Comparison of ENCODE assay signal across 21 cellular contexts in genomic region chr10:119420950-119421875, GRCh38.
DNase-seq lines count a peak whose midpoint lies in the region; ATAC-seq, FAIRE-seq and TF ChIP-seq lines count a peak whose summit lies in the region.
"Had no signal": no experiment of that assay in that cellular context is flagged by ENCODE, and none has a peak within 500 bp of the region (broad histone marks: within the 10 kb centered on the region; RNA-seq: fewer than 3 reads in every experiment).

No MANE protein-coding gene starts in this region.

- WGBS in SK-N-SH (ENCODE audit: low lambda C conversion rate): 87% methylated on average over 12 of the region's 13 CpGs
- 68% methylated on average over 8 of the region's 13 CpGs for WGBS in esophagus muscularis mucosa

- H3K4me1 ChIP-seq in SK-N-SH (ENCODE audit: control insufficient read depth in 1 of 2, insufficient read depth in 2 of 2, low read depth in 1 of 2, low read length in 1 of 2) (peaks cover 0 to 44% of the 10 kb centered on the region in 2 experiments; a peak in 1 of 4 replicates), esophagus muscularis mucosa (peaks cover 17 to 33% (median 25%) of the 10 kb centered on the region in 4 donors), neural progenitor cell (peaks cover 17% of the 10 kb centered on the region), vagina (peaks cover 19% of the 10 kb centered on the region)
- H3K4me1 ChIP-seq: right lobe of liver had no signal

- FAIRE-seq in GM12891 (lab: Jason Lieb, UNC): no peak

- H3K27ac Mint-ChIP-seq in neural progenitor cell: peak overlapping the region; percentile 9
- H3K27ac Mint-ChIP-seq: activated CD4-positive, alpha-beta T cell treated with anti-CD3 and anti-CD28 coated beads for 36 hours; activated CD8-positive, alpha-beta memory T cell treated with anti-CD3 and anti-CD28 coated beads, Interleukin-2, amount 10 ng/mL, durations not matched to agents 7 days and 5 days had no signal

- H3K27ac ChIP-seq in SK-N-SH (ENCODE audit: low read depth in 2 of 2, low read length in 1 of 2) (peak overlapping the region in 1 of 2 experiments; percentile 53; a peak in 2 of 4 replicates), esophagus muscularis mucosa (replicated peaks in 1 of 4) (peak overlapping the region; percentile 7 to 60 (median 32)), neural progenitor cell (no peak overlapping the region), vagina (peak overlapping the region; percentile 61)
- H3K27ac ChIP-seq: neutrophil, right lobe of liver had no signal

- peak overlapping the region; percentile 10; the same call in 1 of the 2 replicates for H3K4me2 ChIP-seq in SK-N-SH
- peak overlapping the region; percentile 37 for H3K4me2 ChIP-seq in neural progenitor cell

- H3K4me1 Mint-ChIP-seq in neural progenitor cell: peaks cover 44% of the 10 kb centered on the region
- H3K4me1 Mint-ChIP-seq: activated CD4-positive, alpha-beta T cell treated with anti-CD3 and anti-CD28 coated beads for 36 hours; activated CD8-positive, alpha-beta memory T cell treated with anti-CD3 and anti-CD28 coated beads, Interleukin-2, amount 10 ng/mL, durations not matched to agents 7 days and 5 days; central memory CD8-positive, alpha-beta T cell had no signal

- no peaks in the 10 kb centered on the region for H3K36me3 ChIP-seq in SK-N-SH (replicated peaks in 1 of 2; ENCODE audit: control insufficient read depth in 1 of 2, insufficient read depth in 2 of 2, low read length in 1 of 2)
- H3K36me3 ChIP-seq in esophagus muscularis mucosa: peaks cover 9 to 37% (median 27%) of the 10 kb centered on the region in 4 donors
- no peaks in the 10 kb centered on the region for H3K36me3 ChIP-seq in neural progenitor cell
- H3K36me3 ChIP-seq in vagina: peaks cover 0 to 7% of the 10 kb centered on the region in 2 donors
- H3K36me3 ChIP-seq: BE2C, HAP-1, right lobe of liver had no signal

- H3K9me3 ChIP-seq in SK-N-SH (no peaks in the 10 kb centered on the region), esophagus muscularis mucosa (no peaks in the 10 kb centered on the region), neural progenitor cell (ENCODE audit: low read depth) (no peaks in the 10 kb centered on the region), vagina (no peaks in the 10 kb centered on the region)
- H3K9me3 ChIP-seq: BE2C, HAP-1, neutrophil, right lobe of liver had no signal

- no peak overlapping the region for H2AFZ ChIP-seq in SK-N-SH (ENCODE audit: low read depth)
- no peak overlapping the region for H2AFZ ChIP-seq in neural progenitor cell (replicated peaks)

- CTCF ChIA-PET in SK-N-SH (lab: Yijun Ruan, JAX): interaction anchor here (0.7 to 11.7 kb wide), 10 partner anchors 11 to 223 kb away, joined by 3 to 150 read pairs (median 5); partner anchors contain the start of genes GRK5 and RGS10

- H3K9me2 ChIP-seq in SK-N-SH: no peaks in the 10 kb centered on the region

- H3K27me3 Mint-ChIP-seq in neural progenitor cell (ENCODE audit: insufficient read depth, low read depth): peaks cover 7% of the 10 kb centered on the region
- H3K27me3 Mint-ChIP-seq: activated CD4-positive, alpha-beta T cell treated with anti-CD3 and anti-CD28 coated beads for 36 hours; activated CD8-positive, alpha-beta memory T cell treated with anti-CD3 and anti-CD28 coated beads, Interleukin-2, amount 10 ng/mL, durations not matched to agents 7 days and 5 days; central memory CD8-positive, alpha-beta T cell had no signal

- H3K4me3 ChIP-seq in SK-N-SH (ENCODE audit: low read depth in 2 of 2, low read length in 1 of 2) (no peak overlapping the region), esophagus muscularis mucosa (no peak overlapping the region), neural progenitor cell (no peak overlapping the region), vagina (no peak overlapping the region)
- H3K4me3 ChIP-seq: HAP-1, right lobe of liver had no signal

- H3K79me2 ChIP-seq in SK-N-SH (ENCODE audit: insufficient read depth) (no peaks in the 10 kb centered on the region), neural progenitor cell (ENCODE audit: low read depth) (no peaks in the 10 kb centered on the region)

- H3K4me3 Mint-ChIP-seq in neural progenitor cell: no peak overlapping the region
- H3K4me3 Mint-ChIP-seq: activated CD4-positive, alpha-beta T cell treated with anti-CD3 and anti-CD28 coated beads for 36 hours; activated CD8-positive, alpha-beta memory T cell treated with anti-CD3 and anti-CD28 coated beads, Interleukin-2, amount 10 ng/mL, durations not matched to agents 7 days and 5 days; central memory CD8-positive, alpha-beta T cell had no signal

- TF ChIP-seq CTCF in SK-N-SH (IDR thresholded peaks at IDR 0.05) (no peak), esophagus muscularis mucosa (IDR thresholded peaks at IDR 0.05) (no peak), neural progenitor cell (IDR thresholded peaks at IDR 0.05) (no peak), vagina (IDR thresholded peaks at IDR 0.05) (no peak)

- H3K9ac ChIP-seq in SK-N-SH (no peak overlapping the region), neural progenitor cell (no peak overlapping the region)

- no peak for DNase-seq in SK-N-SH
- no peak for DNase-seq in esophagus muscularis mucosa (ENCODE audit: extremely low spot score)
- DNase-seq in neural progenitor cell (ENCODE audit: low spot score): no peak
- DNase-seq in vagina (ENCODE audit: extremely low spot score in 2 of 2): no peak
- no peak for DNase-seq in GM12891 (ENCODE audit: insufficient read length, low spot score)
- DNase-seq in activated CD4-positive, alpha-beta T cell treated with anti-CD3 and anti-CD28 coated beads for 48 hours: no peak
- no peak for DNase-seq in DMS153 (lab: John Stamatoyannopoulos, UW)
- DNase-seq: 8988T; activated CD4-positive, alpha-beta T cell treated with anti-CD3 and anti-CD28 coated beads for 36 hours; activated CD8-positive, alpha-beta memory T cell treated with anti-CD3 and anti-CD28 coated beads, Interleukin-2, amount 10 ng/mL, durations not matched to agents 7 days and 5 days; activated effector memory CD4-positive, alpha-beta T cell treated with Interleukin-2 at 50 U/mL for 16 hours; KBM-7; NCI-H1105 treated with DMSO at 0.1 percent for 48 hours; NCI-H526; right lobe of liver; stimulated activated CD4-positive, alpha-beta T cell treated with anti-CD3 and anti-CD28 coated beads, Interleukin-1b, Interleukin-23, amount 100 ng/mL, for 48 hours had no signal

- no peaks in the 10 kb centered on the region for H3K27me3 ChIP-seq in SK-N-SH (ENCODE audit: insufficient read depth)
- no peaks in the 10 kb centered on the region for H3K27me3 ChIP-seq in esophagus muscularis mucosa
- no peaks in the 10 kb centered on the region for H3K27me3 ChIP-seq in neural progenitor cell
- no peaks in the 10 kb centered on the region for H3K27me3 ChIP-seq in vagina
- H3K27me3 ChIP-seq: BE2C, neutrophil, right lobe of liver had no signal

- H3K9me3 Mint-ChIP-seq in neural progenitor cell: no peaks in the 10 kb centered on the region
- H3K9me3 Mint-ChIP-seq: central memory CD8-positive, alpha-beta T cell had no signal

- intact Hi-C loops in esophagus muscularis mucosa (cut with DNase I) (no loop called here), vagina (cut with DNase I) (no loop called here)

- H3F3A ChIP-seq in SK-N-SH (replicated peaks; ENCODE audit: insufficient read depth) (no peaks in the 10 kb centered on the region), neural progenitor cell (ENCODE audit: low read depth) (peaks cover 6% of the 10 kb centered on the region)

- H3K36me3 Mint-ChIP-seq in neural progenitor cell: peaks cover 2% of the 10 kb centered on the region

- no peak for TF ChIP-seq RAD21 in SK-N-SH (IDR thresholded peaks at IDR 0.05; ENCODE audit: low read length)

- no peak for TF ChIP-seq POLR2A in esophagus muscularis mucosa (IDR thresholded peaks at IDR 0.05; ENCODE audit: low read depth)
- no peak for TF ChIP-seq POLR2A in vagina (IDR thresholded peaks at IDR 0.05)
- TF ChIP-seq POLR2A in GM12891 (IDR thresholded peaks at IDR 0.05; ENCODE audit: low read depth, low read length): no peak

- TF ChIP-seq EP300 in SK-N-SH (IDR thresholded peaks at IDR 0.05; ENCODE audit: borderline replicate concordance in 1 of 2, low read depth in 1 of 2, low read length in 1 of 2) (no peak), esophagus muscularis mucosa (IDR thresholded peaks at IDR 0.05) (no peak)

- H4K20me1 ChIP-seq in SK-N-SH (ENCODE audit: insufficient read depth) (no peaks in the 10 kb centered on the region), neural progenitor cell (ENCODE audit: low read depth) (no peaks in the 10 kb centered on the region)

- ATAC-seq in SK-N-SH treated with all-trans-retinoic acid at 6 μM for 48 hours: no peak
- ATAC-seq: activated CD4-positive, alpha-beta T cell treated with anti-CD3 and anti-CD28 coated beads for 36 hours; activated CD8-positive, alpha-beta memory T cell treated with anti-CD3 and anti-CD28 coated beads, Interleukin-2, amount 10 ng/mL, durations not matched to agents 7 days and 5 days; right lobe of liver had no signal

- POLR2A ChIA-PET in SK-N-SH (lab: Yijun Ruan, JAX): interaction anchor here (0.5 to 1.9 kb wide), 2 partner anchors 9 to 37 kb away, joined by 3 to 8 read pairs; no protein-coding TSS in a partner anchor

TF ChIP-seq in SK-N-SH, 30 proteins besides CTCF, POLR2A, EP300 and RAD21 (continues in another document):
- no peak for TF ChIP-seq TAF1 (IDR thresholded peaks at IDR 0.05; ENCODE audit: borderline replicate concordance, low read depth, low read length)
- no peak for TF ChIP-seq RFX5 (IDR thresholded peaks at IDR 0.05; ENCODE audit: low read length)
- no peak for TF ChIP-seq EZH2phosphoT487 (IDR thresholded peaks at IDR 0.05; ENCODE audit: borderline replicate concordance, low read depth)
- no peak for TF ChIP-seq FOXJ3 (CRISPR knock-in tag; IDR thresholded peaks at IDR 0.05)
- TF ChIP-seq TCF12 (IDR thresholded peaks at IDR 0.05): no peak

TF ChIP-seq in SK-N-SH treated with all-trans-retinoic acid at 6 μM for 48 hours, 23 proteins besides CTCF, POLR2A, EP300 and RAD21 (continues in another document):
- no peak for TF ChIP-seq ZFP30 (CRISPR knock-in tag; IDR thresholded peaks at IDR 0.05)

TF ChIP-seq in GM12891, 5 proteins besides CTCF, POLR2A, EP300 and RAD21:
- TF ChIP-seq SPI1 (IDR thresholded peaks at IDR 0.05; ENCODE audit: low read depth, low read length): no peak
- TF ChIP-seq POLR2AphosphoS5 (IDR thresholded peaks at IDR 0.05; ENCODE audit: low read depth, low read length): no peak
- TF ChIP-seq TAF1 (IDR thresholded peaks at IDR 0.05; ENCODE audit: low read depth, low read length): no peak
- no peak for TF ChIP-seq POU2F2 (IDR thresholded peaks at IDR 0.05; ENCODE audit: low read depth, low read length)
- TF ChIP-seq PAX5 (IDR thresholded peaks at IDR 0.05; ENCODE audit: insufficient read depth, low read length, severe bottlenecking): no peak
